8 cellular contexts compared by ENCODE assay signal in genomic region chr12:117854339-117855012, GRCh38.
DNase-seq lines count a peak whose midpoint lies in the region; ATAC-seq and TF ChIP-seq lines count a peak whose summit lies in the region.

No MANE protein-coding gene starts in this region.

- no peak overlapping the region for H3K27ac Mint-ChIP-seq in T-helper 17 cell

- peaks cover 27% of the 10 kb centered on the region for H3K27me3 Mint-ChIP-seq in T-helper 17 cell

- H3K4me1 ChIP-seq in cardiac muscle cell (ENCODE audit: low read depth) (no peaks in the 10 kb centered on the region), neutrophil (ENCODE audit: control insufficient read depth in 1 of 2, insufficient read depth in 1 of 2, low read depth in 1 of 2, low read length in 1 of 2) (no peaks in the 10 kb centered on the region), ascending aorta (no peaks in the 10 kb centered on the region)

- ATAC-seq in left ventricle myocardium superior (no peak), T-helper 17 cell (peak; percentile 58), GM19463 (IDR thresholded peaks at IDR 0.05; ENCODE audit: unreplicated experiment) (no peak)

- DNase-seq in cardiac muscle cell (ENCODE audit: low read depth in 1 of 2, low spot score in 1 of 2), result peak; percentile 40 to 63
- no peak for DNase-seq in left ventricle myocardium superior
- peak; percentile 14 for DNase-seq in MV-4-11 (lab: John Stamatoyannopoulos, UW)
- DNase-seq in T-helper 17 cell, result peak in 1 of 3 donors; percentile 28
- peak; percentile 87 for DNase-seq in ecto neural progenitor cell (ENCODE audit: low spot score)
- no peak for DNase-seq in ascending aorta (ENCODE audit: low spot score in 2 of 2)

- intact Hi-C loops in left ventricle myocardium superior (cut with micrococcal nuclease) (no loop called here), ascending aorta (cut with DNase I) (no loop called here)

- peaks cover 3% of the 10 kb centered on the region for H3K4me1 Mint-ChIP-seq in T-helper 17 cell

- H3K4me3 Mint-ChIP-seq in T-helper 17 cell, result no peak overlapping the region

- H3K36me3 Mint-ChIP-seq in T-helper 17 cell (ENCODE audit: low read depth), result peaks cover under 1% of the 10 kb centered on the region

- no peaks in the 10 kb centered on the region for H3K9me3 ChIP-seq in cardiac muscle cell (ENCODE audit: low read depth)
- H3K9me3 ChIP-seq in T-helper 17 cell (ENCODE audit: control insufficient read depth, low read length, poor library complexity, severe bottlenecking), result no peaks in the 10 kb centered on the region
- no peaks in the 10 kb centered on the region for H3K9me3 ChIP-seq in neutrophil
- H3K9me3 ChIP-seq in ascending aorta, result no peaks in the 10 kb centered on the region

- no peak overlapping the region for H3K4me3 ChIP-seq in cardiac muscle cell
- no peak overlapping the region for H3K4me3 ChIP-seq in neutrophil (ENCODE audit: low read depth in 1 of 2, low read length in 1 of 2)
- H3K4me3 ChIP-seq in ascending aorta, result no peak overlapping the region

- no peak overlapping the region for H3K27ac ChIP-seq in cardiac muscle cell
- no peak overlapping the region for H3K27ac ChIP-seq in neutrophil
- H3K27ac ChIP-seq in ascending aorta, result no peak overlapping the region

- H3K27me3 ChIP-seq in cardiac muscle cell, result no peaks in the 10 kb centered on the region
- H3K27me3 ChIP-seq in neutrophil, result no peaks in the 10 kb centered on the region
- H3K27me3 ChIP-seq in ascending aorta, result no peaks in the 10 kb centered on the region

- H3K36me3 ChIP-seq in cardiac muscle cell (no peaks in the 10 kb centered on the region), neutrophil (no peaks in the 10 kb centered on the region), ascending aorta (no peaks in the 10 kb centered on the region)

- TF ChIP-seq CTCF in cardiac muscle cell (IDR thresholded peaks at IDR 0.05; ENCODE audit: low read depth, low read length) (peak; percentile 61), neutrophil (IDR thresholded peaks at IDR 0.05) (peak; percentile 29), ascending aorta (IDR thresholded peaks at IDR 0.05) (peak in 1 of 3 experiments; percentile 25)

Comparison
In these comparisons a context has a peak if more than half of its experiments do, and no peak if none do; other contexts are left out.
1. DNase-seq: peak in cardiac muscle cell (2 of 2), MV-4-11 (single experiment) and ecto neural progenitor cell (single experiment); none in left ventricle myocardium superior (single experiment) and ascending aorta (0 of 2).